ENCODE assay signal across 8 cellular contexts in the genomic region with DNA sequence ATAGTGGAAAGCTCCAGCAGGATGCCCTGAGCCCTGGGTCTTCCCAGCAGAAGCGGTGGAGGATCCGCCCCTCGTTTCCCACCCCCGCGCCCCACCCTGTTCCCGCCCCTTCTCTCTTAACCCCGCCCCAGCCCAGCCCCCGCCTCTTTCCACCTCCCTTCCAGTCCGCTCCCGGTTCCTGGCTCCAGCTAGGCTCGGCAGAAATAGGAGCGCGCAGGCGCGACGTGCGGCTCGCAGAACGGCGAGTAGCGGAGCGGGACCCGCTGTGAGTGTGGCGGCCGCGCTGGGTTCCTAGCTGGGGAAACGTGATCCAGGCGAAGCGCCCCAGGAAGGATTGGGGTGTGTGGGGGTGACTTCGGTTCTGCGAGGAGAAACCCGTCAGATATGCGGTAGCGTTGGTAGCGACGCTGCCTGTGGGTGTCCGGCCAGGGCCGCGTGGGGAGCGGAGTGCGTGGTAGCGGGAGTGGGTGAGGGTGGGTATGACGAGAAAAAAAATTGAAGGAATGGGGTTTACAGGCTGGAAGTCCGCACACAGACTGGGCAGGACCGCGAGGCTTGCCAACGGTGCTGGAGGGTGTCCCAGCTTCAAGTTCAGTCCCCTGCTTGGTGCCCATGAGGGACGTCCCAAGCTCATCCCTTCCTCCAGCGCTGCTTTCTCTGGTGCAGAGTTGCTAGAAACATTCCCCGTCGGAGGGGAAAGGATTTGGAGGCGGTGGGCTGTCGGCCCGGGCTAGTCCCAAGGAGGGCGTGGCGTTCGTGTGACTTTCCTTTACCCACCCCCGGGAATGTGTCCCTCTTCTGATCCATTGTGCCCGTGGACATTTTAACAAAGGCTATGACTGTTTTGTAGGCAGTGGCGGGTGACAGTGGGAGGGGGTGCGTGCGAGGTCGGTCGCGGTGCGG. TPM values are rescaled to one million over a fixed set of nuclear protein-coding genes. Genes with fewer than 3 reads are reported as not detected.
DNase-seq lines count a peak whose midpoint lies in the region; ATAC-seq and TF ChIP-seq lines count a peak whose summit lies in the region.

TSS of gene PRRG1 (plus strand) at position 234 of the 903 bp plus-strand sequence. CDS start 56,886 bp downstream, outside the sequence.

- H3K4me3 ChIP-seq in NB4 (ENCODE audit: low read depth, low read length) (peak within 1 kb of the TSS; percentile 68), gastroesophageal sphincter (peak within 1 kb of the TSS; percentile 53 to 66), uterus (peak within 1 kb of the TSS; percentile 39 to 65)

- H3K9me3 Mint-ChIP-seq in Calu3 (ENCODE audit: low read depth, unreplicated experiment), result no peaks in the 10 kb centered on the region
- no peaks in the 10 kb centered on the region for H3K9me3 Mint-ChIP-seq in activated T-helper 17 cell treated with anti-CD3 and anti-CD28 coated beads, Interleukin-2, amount 50 U/mL, for 72 hours
- peaks cover 0 to 6% (median 0%) of the 10 kb centered on the region in 9 donors for H3K9me3 Mint-ChIP-seq in naive thymus-derived CD8-positive, alpha-beta T cell

- intact Hi-C loops in Calu3 (cut with micrococcal nuclease; ENCODE audit: unreplicated experiment) (loop anchor here (10.0 kb wide), 1 partner anchor 105 kb away; no protein-coding TSS in a partner anchor), uterus (cut with DNase I; ENCODE audit: low total_unique reads) (no loop called here)

- no peaks in the 10 kb centered on the region for H3K27me3 Mint-ChIP-seq in Calu3 (ENCODE audit: unreplicated experiment)
- H3K27me3 Mint-ChIP-seq in activated T-helper 17 cell treated with anti-CD3 and anti-CD28 coated beads, Interleukin-2, amount 50 U/mL, for 72 hours, result peaks cover 19% of the 10 kb centered on the region
- H3K27me3 Mint-ChIP-seq in naive thymus-derived CD8-positive, alpha-beta T cell, result peaks cover 12 to 48% (median 15%) of the 10 kb centered on the region in 5 donors

- TF ChIP-seq EP300 in gastroesophageal sphincter (IDR thresholded peaks at IDR 0.05), result no peak

- H3K36me3 ChIP-seq in gastroesophageal sphincter (no peaks in the 10 kb centered on the region), uterus (no peaks in the 10 kb centered on the region)

- peak within 1 kb of the TSS; percentile 92 for H3K4me3 Mint-ChIP-seq in Calu3 (ENCODE audit: low read depth, unreplicated experiment)
- H3K4me3 Mint-ChIP-seq in activated T-helper 17 cell treated with anti-CD3 and anti-CD28 coated beads, Interleukin-2, amount 50 U/mL, for 72 hours, result peak within 1 kb of the TSS; percentile 40
- peak within 1 kb of the TSS in 9 of 10 donors; percentile 16 to 69 (median 59) for H3K4me3 Mint-ChIP-seq in naive thymus-derived CD8-positive, alpha-beta T cell

- H3K27ac ChIP-seq in gastroesophageal sphincter (peak within 1 kb of the TSS in 3 of 4 donors; percentile 77 to 82 (median 81)), uterus (peak within 1 kb of the TSS; percentile 64 to 81)

- H3K36me3 Mint-ChIP-seq in Calu3 (ENCODE audit: insufficient read depth, unreplicated experiment), result peaks cover 32% of the 10 kb centered on the region
- H3K36me3 Mint-ChIP-seq in activated T-helper 17 cell treated with anti-CD3 and anti-CD28 coated beads, Interleukin-2, amount 50 U/mL, for 72 hours (ENCODE audit: low read depth), result no peaks in the 10 kb centered on the region
- no peaks in the 10 kb centered on the region for H3K36me3 Mint-ChIP-seq in naive thymus-derived CD8-positive, alpha-beta T cell

- no peak for TF ChIP-seq CTCF in Calu3 (IDR thresholded peaks at IDR 0.05; ENCODE audit: unreplicated experiment)
- TF ChIP-seq CTCF in NB4 (IDR thresholded peaks at IDR 0.05; ENCODE audit: low read depth, low read length), result no peak
- no peak for TF ChIP-seq CTCF in gastroesophageal sphincter (IDR thresholded peaks at IDR 0.05)
- TF ChIP-seq CTCF in uterus (IDR thresholded peaks at IDR 0.05), result no peak

- H3K27me3 ChIP-seq in gastroesophageal sphincter (no peaks in the 10 kb centered on the region), uterus (no peaks in the 10 kb centered on the region)

- ATAC-seq in activated T-helper 17 cell treated with anti-CD3 and anti-CD28 coated beads, Interleukin-2, amount 50 U/mL, for 72 hours (replicated peaks), result no peak
- ATAC-seq in gastroesophageal sphincter (peak; percentile 85), GM21367 (IDR thresholded peaks at IDR 0.05; ENCODE audit: unreplicated experiment) (no peak)
- no peak for ATAC-seq in naive thymus-derived CD8-positive, alpha-beta T cell

- TF ChIP-seq POLR2A in NB4 (IDR thresholded peaks at IDR 0.05; ENCODE audit: extremely low read depth, insufficient read length) (no peak), gastroesophageal sphincter (IDR thresholded peaks at IDR 0.05) (peak; percentile 23 to 33), uterus (IDR thresholded peaks at IDR 0.05) (peak; percentile 42 to 59)

- CTCF ChIA-PET in Calu3 (lab: Charles Lee), result no interaction called here

- H3K27ac Mint-ChIP-seq in Calu3 (ENCODE audit: unreplicated experiment), result peak within 1 kb of the TSS; percentile 90
- H3K27ac Mint-ChIP-seq in activated T-helper 17 cell treated with anti-CD3 and anti-CD28 coated beads, Interleukin-2, amount 50 U/mL, for 72 hours, result no peak within 1 kb of the TSS
- peak within 1 kb of the TSS in 1 of 10 donors; percentile 57 for H3K27ac Mint-ChIP-seq in naive thymus-derived CD8-positive, alpha-beta T cell

- H3K4me1 Mint-ChIP-seq in Calu3 (ENCODE audit: low read depth, unreplicated experiment), result peaks cover 24% of the 10 kb centered on the region
- no peaks in the 10 kb centered on the region for H3K4me1 Mint-ChIP-seq in activated T-helper 17 cell treated with anti-CD3 and anti-CD28 coated beads, Interleukin-2, amount 50 U/mL, for 72 hours
- H3K4me1 Mint-ChIP-seq in naive thymus-derived CD8-positive, alpha-beta T cell, result peaks cover 0 to 11% (median 7%) of the 10 kb centered on the region in 4 donors

- no TSS peak for BruUV-seq in Calu3 (replicated peaks; lab: Mats Ljungman, UMichigan)

- H3K9me3 ChIP-seq in gastroesophageal sphincter, result no peaks in the 10 kb centered on the region
- no peaks in the 10 kb centered on the region for H3K9me3 ChIP-seq in uterus

- DNase-seq in Calu3 (peak; percentile 82), NB4 (ENCODE audit: low read depth) (peak; percentile 67), uterus (peak; percentile 71 to 74), activated gamma-delta T cell treated with Interleukin-2 at 50 U/mL for 16 hours (no peak)
- no peak for DNase-seq in naive thymus-derived CD8-positive, alpha-beta T cell

- WGBS in gastroesophageal sphincter (ENCODE audit: low coverage in 1 of 2), 2 donors, result 4 to 20% methylated on average over 1 to 15 of the region's 66 CpGs

- H3K4me1 ChIP-seq in gastroesophageal sphincter (peaks cover 0 to 10% (median 0%) of the 10 kb centered on the region in 3 donors), uterus (peaks cover 0 to 4% of the 10 kb centered on the region in 2 donors)

- POLR2A ChIA-PET in naive thymus-derived CD8-positive, alpha-beta T cell (lab: Charles Lee), result no interaction called here

RNA-seq across cellular contexts. Expression of gene PRRG1, which starts in this region (rescaled TPM):
- total RNA-seq in Calu3 (2022) (23.3 and 26.1 TPM in 2 replicates), gastroesophageal sphincter (10 to 100 TPM in 1 of 4 donors, 1 to 10 TPM in 3; 5.3 to 13.9 (median 7.0) TPM), uterus (10 to 100 TPM in 2 of 4 donors, 1 to 10 TPM in 2; 5.6 to 17.1 (median 10.9) TPM)
- total RNA-seq in activated T-helper 17 cell treated with anti-CD3 and anti-CD28 coated beads, Interleukin-2, amount 50 U/mL, for 72 hours, result not detected
- total RNA-seq in naive thymus-derived CD8-positive, alpha-beta T cell, result not detected
- not detected for polyA plus RNA-seq in naive thymus-derived CD8-positive, alpha-beta T cell

Comparison
In these comparisons a context has a peak if more than half of its experiments do, and no peak if none do; other contexts are left out.
1. RNA of gene PRRG1 (total RNA-seq): 23.3 to 26.1 TPM in Calu3, 5.6 to 17.1 TPM in uterus and 5.3 to 13.9 TPM in gastroesophageal sphincter; not detected in naive thymus-derived CD8-positive, alpha-beta T cell and not detected in activated T-helper 17 cell treated with anti-CD3 and anti-CD28 coated beads, Interleukin-2, amount 50 U/mL, for 72 hours; every median in the first group is over 4 times any median in the second.
2. DNase-seq: peak in Calu3 (single experiment), NB4 (single experiment) and uterus (2 of 2); none in naive thymus-derived CD8-positive, alpha-beta T cell (0 of 10) and activated gamma-delta T cell treated with Interleukin-2 at 50 U/mL for 16 hours (single experiment).
3. H3K4me3 Mint-ChIP-seq: peak in every context shown above with its lines; median percentile 92 in Calu3; 59 in naive thymus-derived CD8-positive, alpha-beta T cell; 40 in activated T-helper 17 cell treated with anti-CD3 and anti-CD28 coated beads, Interleukin-2, amount 50 U/mL, for 72 hours.
4. Peak in every context shown above with its lines, with median percentiles within 50 percentile points of each other: H3K4me3 ChIP-seq.